ENCODE assay signal across 26 cellular contexts in genomic region chr22:29144786-29145160, GRCh38.
A peak's percentile ranks its signal among the peaks of the same experiment; 100 is the strongest.
DNase-seq lines count a peak whose midpoint lies in the region; ATAC-seq and TF ChIP-seq lines count a peak whose summit lies in the region.
"Had no signal": no experiment of that assay in that cellular context is flagged by ENCODE, and none has a peak within 500 bp of the region (broad histone marks: within the 10 kb centered on the region; RNA-seq: fewer than 3 reads in every experiment).

No MANE protein-coding gene starts in this region.

- ATAC-seq in left lobe of liver = no peak
- ATAC-seq in gastrocnemius medialis = peak; percentile 73 to 79
- ATAC-seq: A549; stimulated activated effector memory CD8-positive, alpha-beta T cell treated with anti-CD3 and anti-CD28 coated beads, Interleukin-12 subunit alpha, Interleukin-12 subunit beta, amount 100 ng/mL, for 72 hours; T-cell; WTC11 had no signal

- no peaks in the 10 kb centered on the region for H3K27me3 ChIP-seq in BLaER1
- H3K27me3 ChIP-seq in gastrocnemius medialis = no peaks in the 10 kb centered on the region
- H3K27me3 ChIP-seq: brain microvascular endothelial cell had no signal

- H4K20me1 ChIP-seq in BLaER1 = peaks cover 26% of the 10 kb centered on the region

- intact Hi-C loops in gastrocnemius medialis (cut with DNase I; ENCODE audit: low total_unique reads) = no loop called here

- no peak for TF ChIP-seq CTCF in gastrocnemius medialis (IDR thresholded peaks at IDR 0.05 in 4 of 5, conservative IDR thresholded peaks at IDR 0.05 in 1 of 5)

- H3K27ac ChIP-seq in BLaER1 (no peak overlapping the region), gastrocnemius medialis (peak overlapping the region; percentile 82 to 96 (median 90))
- H3K27ac ChIP-seq: A549, brain microvascular endothelial cell, left ventricle myocardium inferior had no signal

- H3K9me3 ChIP-seq in BLaER1 = no peaks in the 10 kb centered on the region
- H3K9me3 ChIP-seq in gastrocnemius medialis = no peaks in the 10 kb centered on the region
- H3K9me3 ChIP-seq: A549, left ventricle myocardium inferior had no signal

- H3K4me3 ChIP-seq in BLaER1 (no peak overlapping the region), gastrocnemius medialis (peak overlapping the region in 3 of 4 donors; percentile 18 to 25 (median 19))
- H3K4me3 ChIP-seq: A549, GM23338, left ventricle myocardium inferior had no signal

- in situ Hi-C loops in gastrocnemius medialis (cut with MboI; ENCODE audit: low sequenced_read_pairs in 4 of 4) = loop anchor here in 1 of 4 donors (5.0 kb wide), 1 partner anchor 67 kb away; no protein-coding TSS in a partner anchor

- peak; percentile 23 for DNase-seq in activated CD8-positive, alpha-beta memory T cell treated with anti-CD3 and anti-CD28 coated beads, Interleukin-2, amount 50 U/mL, for 48 hours
- DNase-seq in left lobe of liver (ENCODE audit: low spot score) (peak; percentile 38), gastrocnemius medialis (peak; percentile 72 to 86), NCI-H2081 (lab: John Stamatoyannopoulos, UW) (no peak), NCI-H526 (lab: John Stamatoyannopoulos, UW) (no peak), T-helper 1 cell (no peak)
- no peak for DNase-seq in stimulated activated CD4-positive, alpha-beta T cell treated with anti-CD3 and anti-CD28 coated beads, Interleukin-4, amount 100 ng/mL, for 4 hours
- DNase-seq: activated CD4-positive, alpha-beta T cell treated with anti-CD3 and anti-CD28 coated beads, Interleukin-2, amount 10 ng/mL, durations not matched to agents 7 days and 5 days; activated naive CD4-positive, alpha-beta T cell treated with anti-CD3 and anti-CD28 coated beads, Interleukin-2, amount 10 ng/mL, durations not matched to agents 7 days and 5 days; amygdala; brain microvascular endothelial cell; CD4-positive, alpha-beta T cell; effector CD4-positive, alpha-beta T cell; EL; left ventricle myocardium inferior; mesendoderm; NCI-H1417 treated with DMSO at 0.1 percent for 48 hours; NCI-H446; RPMI8226; stimulated activated CD4-positive, alpha-beta T cell treated with anti-CD3 and anti-CD28 coated beads, Interleukin-15, amount 100 ng/mL, for 24 hours; T-cell had no signal

- no peak overlapping the region for H3K9ac ChIP-seq in BLaER1

- TF ChIP-seq POLR2A in gastrocnemius medialis (IDR thresholded peaks at IDR 0.05) = no peak

- H3K36me3 ChIP-seq in BLaER1 (no peaks in the 10 kb centered on the region), gastrocnemius medialis (peaks cover 0 to 15% of the 10 kb centered on the region in 2 donors)
- H3K36me3 ChIP-seq: brain microvascular endothelial cell had no signal

- peak overlapping the region; percentile 71 for H3K4me2 ChIP-seq in BLaER1
- H3K4me2 ChIP-seq: A549, GM23338 had no signal

- H3K4me1 ChIP-seq in BLaER1 (peaks cover 26% of the 10 kb centered on the region), gastrocnemius medialis (peaks cover 54 to 58% of the 10 kb centered on the region in 2 donors)
- H3K4me1 ChIP-seq: A549 had no signal

Comparison
In these comparisons a context has a peak if more than half of its experiments do, and no peak if none do; other contexts are left out.
1. DNase-seq: peak in activated CD8-positive, alpha-beta memory T cell treated with anti-CD3 and anti-CD28 coated beads, Interleukin-2, amount 50 U/mL, for 48 hours (single experiment), left lobe of liver (single experiment) and gastrocnemius medialis (2 of 2); none in NCI-H2081 (0 of 2), stimulated activated CD4-positive, alpha-beta T cell treated with anti-CD3 and anti-CD28 coated beads, Interleukin-4, amount 100 ng/mL, for 4 hours (0 of 2), NCI-H526 (0 of 2) and T-helper 1 cell (0 of 5).